ENCODE assay signal across 12 cellular contexts in genomic region chr13:44402902-44403719, GRCh38. TPM values are rescaled to one million over a fixed set of nuclear protein-coding genes. Genes with fewer than 3 reads are reported as not detected.
DNase-seq lines count a peak whose midpoint lies in the region; ATAC-seq lines count a peak whose summit lies in the region.
"Had no signal": no experiment of that assay in that cellular context is flagged by ENCODE, and none has a peak within 500 bp of the region (broad histone marks: within the 10 kb centered on the region; RNA-seq: fewer than 3 reads in every experiment).

No MANE protein-coding gene starts in this region.

- no peaks in the 10 kb centered on the region for H3K9me3 Mint-ChIP-seq in stimulated activated effector memory CD8-positive, alpha-beta T cell treated with anti-CD3 and anti-CD28 coated beads, Interleukin-12 subunit alpha, Interleukin-12 subunit beta, amount 100 ng/mL, for 72 hours
- H3K9me3 Mint-ChIP-seq: naive thymus-derived CD4-positive, alpha-beta T cell; stimulated activated memory B cell treated with anti-CD40 and anti-IgM and Interleukin-4, amounts not matched to agents 10 μg/mL and 1 μg/mL and 100 μg/mL, for 72 hours had no signal

- H3K9me3 ChIP-seq in NT2/D1 (ENCODE audit: insufficient read depth, low read length) = no peaks in the 10 kb centered on the region

- ATAC-seq in left colon = peak; percentile 28
- peak; percentile 17 for ATAC-seq in stimulated activated effector memory CD8-positive, alpha-beta T cell treated with anti-CD3 and anti-CD28 coated beads, Interleukin-12 subunit alpha, Interleukin-12 subunit beta, amount 100 ng/mL, for 72 hours
- ATAC-seq: naive thymus-derived CD4-positive, alpha-beta T cell; stimulated activated memory B cell treated with anti-CD40 and anti-IgM and Interleukin-4, amounts not matched to agents 10 μg/mL and 1 μg/mL and 100 μg/mL, for 72 hours had no signal

- intact Hi-C loops in left colon (cut with DNase I, micrococcal nuclease) = no loop called here

- DNase-seq in NCI-H1092 treated with DMSO at 0.1 percent for 48 hours (lab: John Stamatoyannopoulos, UW) (peak; percentile 23), NCI-H1092 (lab: John Stamatoyannopoulos, UW) (no peak), NT2/D1 (ENCODE audit: low read depth, low spot score) (no peak), left colon (peak in 1 of 2 donors; percentile 63), middle frontal gyrus (ENCODE audit: extremely low spot score, low spot score) (no peak)
- DNase-seq in stimulated activated effector memory CD8-positive, alpha-beta T cell treated with anti-CD3 and anti-CD28 coated beads, Interleukin-12 subunit alpha, Interleukin-12 subunit beta, amount 100 ng/mL, for 72 hours (ENCODE audit: low spot score in 2 of 2) = no peak
- DNase-seq in central memory CD4-positive, alpha-beta T cell = no peak
- no peak for DNase-seq in activated CD4-positive, alpha-beta T cell treated with anti-CD3 and anti-CD28 coated beads, Interleukin-2, amount 50 U/mL, for 48 hours
- DNase-seq: activated T-cell treated with anti-CD3 and anti-CD28 coated beads, Interleukin-2, amount 50 U/mL, for 1 hour; naive thymus-derived CD4-positive, alpha-beta T cell; NCI-H1436 had no signal

- H3K36me3 ChIP-seq in NT2/D1 (ENCODE audit: insufficient read depth, insufficient read length, low read length) = no peaks in the 10 kb centered on the region

- H3K9ac ChIP-seq in NT2/D1 (ENCODE audit: insufficient read length, low read depth) = peak overlapping the region; percentile 51

- H3K4me1 ChIP-seq in NT2/D1 (ENCODE audit: insufficient read depth, insufficient read length) = peaks cover 12% of the 10 kb centered on the region

- no peaks in the 10 kb centered on the region for H3K4me1 Mint-ChIP-seq in stimulated activated effector memory CD8-positive, alpha-beta T cell treated with anti-CD3 and anti-CD28 coated beads, Interleukin-12 subunit alpha, Interleukin-12 subunit beta, amount 100 ng/mL, for 72 hours
- H3K4me1 Mint-ChIP-seq: stimulated activated memory B cell treated with anti-CD40 and anti-IgM and Interleukin-4, amounts not matched to agents 10 μg/mL and 1 μg/mL and 100 μg/mL, for 72 hours had no signal

- no peaks in the 10 kb centered on the region for H3K27me3 ChIP-seq in NT2/D1 (ENCODE audit: insufficient read depth, insufficient read length)

- no peak overlapping the region for H3K27ac Mint-ChIP-seq in stimulated activated effector memory CD8-positive, alpha-beta T cell treated with anti-CD3 and anti-CD28 coated beads, Interleukin-12 subunit alpha, Interleukin-12 subunit beta, amount 100 ng/mL, for 72 hours
- H3K27ac Mint-ChIP-seq: naive thymus-derived CD4-positive, alpha-beta T cell; stimulated activated memory B cell treated with anti-CD40 and anti-IgM and Interleukin-4, amounts not matched to agents 10 μg/mL and 1 μg/mL and 100 μg/mL, for 72 hours had no signal

- peak overlapping the region; percentile 15 for H3K4me3 ChIP-seq in NT2/D1 (ENCODE audit: insufficient read length, low read depth)

- H3K36me3 Mint-ChIP-seq in stimulated activated effector memory CD8-positive, alpha-beta T cell treated with anti-CD3 and anti-CD28 coated beads, Interleukin-12 subunit alpha, Interleukin-12 subunit beta, amount 100 ng/mL, for 72 hours = no peaks in the 10 kb centered on the region
- H3K36me3 Mint-ChIP-seq: naive thymus-derived CD4-positive, alpha-beta T cell; stimulated activated memory B cell treated with anti-CD40 and anti-IgM and Interleukin-4, amounts not matched to agents 10 μg/mL and 1 μg/mL and 100 μg/mL, for 72 hours had no signal

- H3K4me3 Mint-ChIP-seq in stimulated activated effector memory CD8-positive, alpha-beta T cell treated with anti-CD3 and anti-CD28 coated beads, Interleukin-12 subunit alpha, Interleukin-12 subunit beta, amount 100 ng/mL, for 72 hours = no peak overlapping the region
- H3K4me3 Mint-ChIP-seq: naive thymus-derived CD4-positive, alpha-beta T cell; stimulated activated memory B cell treated with anti-CD40 and anti-IgM and Interleukin-4, amounts not matched to agents 10 μg/mL and 1 μg/mL and 100 μg/mL, for 72 hours had no signal

RNA-seq across cellular contexts. Expression of gene SERP2, which starts 29.5 kb away (rescaled TPM):
- total RNA-seq in left colon = 1 to 10 TPM; 3.2 to 6.4 TPM
